22 cellular contexts compared by ENCODE assay signal in the genomic region with DNA sequence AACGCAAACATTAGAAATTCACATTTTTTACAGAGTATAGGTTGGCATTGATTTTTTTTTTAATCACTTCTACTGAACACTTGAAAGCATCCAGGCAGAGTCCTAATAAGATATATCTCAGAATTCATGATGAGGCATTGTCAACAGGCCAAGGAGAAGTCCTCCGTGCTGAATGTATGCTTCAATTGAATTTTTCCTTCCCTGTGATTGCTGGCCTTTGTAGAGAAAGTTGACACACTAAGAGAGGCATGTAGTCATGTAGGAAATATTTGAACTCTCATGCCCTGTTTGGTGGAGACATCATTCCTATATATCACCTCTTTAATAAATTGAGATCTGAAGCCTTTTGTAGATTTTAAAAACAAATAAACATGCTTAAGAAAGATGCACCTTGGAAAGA.
A peak's percentile ranks its signal among the peaks of the same experiment; 100 is the strongest.
DNase-seq lines count a peak whose midpoint lies in the region; ATAC-seq, FAIRE-seq and TF ChIP-seq lines count a peak whose summit lies in the region.
"Had no signal": no experiment of that assay in that cellular context is flagged by ENCODE, and none has a peak within 500 bp of the region (broad histone marks: within the 10 kb centered on the region; RNA-seq: fewer than 3 reads in every experiment).

No MANE protein-coding gene starts in this region.

- H3K27ac ChIP-seq in PC-3 (ENCODE audit: low read length): no peak overlapping the region

- DNase-seq in HCEC 1CT (peak; percentile 72), PC-3 (peak; percentile 32), bronchial epithelial cell (ENCODE audit: low read depth) (peak; percentile 58), kidney tubule cell (ENCODE audit: low spot score) (peak; percentile 30), cerebellar cortex (ENCODE audit: low spot score) (no peak), EL (no peak)
- no peak for DNase-seq in effector CD8-positive, alpha-beta T cell (lab: John Stamatoyannopoulos, UW)
- DNase-seq: CD4-positive, CD25-positive, alpha-beta regulatory T cell; COR-L47; DMS79; H7; HFFc6; KG1; NCI-H1092 treated with DMSO at 0.1 percent for 48 hours; NCI-H1436 treated with DMSO at 0.1 percent for 48 hours; NCI-H1930; NCI-H2227 treated with DMSO at 0.1 percent for 48 hours; NCI-H524; NCI-H774; NK-92 treated with Interleukin-12 subunit alpha and Interleukin-12 subunit beta, amount 100 ng/mL, for 24 hours had no signal

- H3K27me3 ChIP-seq in PC-3 (ENCODE audit: low read length): no peaks in the 10 kb centered on the region
- H3K27me3 ChIP-seq in bronchial epithelial cell (ENCODE audit: control insufficient read depth, insufficient read depth, low read length): no peaks in the 10 kb centered on the region

- intact Hi-C loops in PC-3 (cut with micrococcal nuclease): loop anchor here (10.0 kb wide), 2 partner anchors 167 to 423 kb away; no protein-coding TSS in a partner anchor

- H3K9me2 ChIP-seq in PC-3 (replicated peaks; ENCODE audit: low read length): no peaks in the 10 kb centered on the region

- no peaks in the 10 kb centered on the region for H3K79me2 ChIP-seq in PC-3 (ENCODE audit: low read length)

- ATAC-seq in PC-3: no peak
- ATAC-seq: GM12878, Panc1 had no signal

- no peaks in the 10 kb centered on the region for H3F3A ChIP-seq in PC-3 (ENCODE audit: low read length, unreplicated experiment)

- no peak overlapping the region for H3K9ac ChIP-seq in PC-3 (ENCODE audit: low read length)

- CTCF ChIA-PET in PC-3 (lab: Charles Lee): no interaction called here

- no peaks in the 10 kb centered on the region for H4K20me1 ChIP-seq in PC-3 (ENCODE audit: low read length)

- FAIRE-seq in bronchial epithelial cell (lab: Jason Lieb, UNC): no peak
- FAIRE-seq: GM12878 had no signal

- BruUV-seq in PC-3 (replicated peaks; lab: Mats Ljungman, UMichigan): no TSS peak

- H3K9me3 ChIP-seq in PC-3 (ENCODE audit: low read length): no peaks in the 10 kb centered on the region

- no peaks in the 10 kb centered on the region for H3K36me3 ChIP-seq in PC-3 (ENCODE audit: low read depth, low read length)
- no peaks in the 10 kb centered on the region for H3K36me3 ChIP-seq in bronchial epithelial cell (ENCODE audit: control insufficient read depth, insufficient read depth, low read length)

- H3K4me2 ChIP-seq in PC-3 (ENCODE audit: low read length): no peak overlapping the region

- no peak for TF ChIP-seq CTCF in PC-3 (conservative IDR thresholded peaks at IDR 0.05; ENCODE audit: low read depth, low read length)
- TF ChIP-seq CTCF in bronchial epithelial cell (IDR thresholded peaks at IDR 0.05; ENCODE audit: insufficient read depth, low read length, severe bottlenecking): no peak

- H3K4me1 ChIP-seq in PC-3 (ENCODE audit: insufficient read depth, low read length): peaks cover 13% of the 10 kb centered on the region; the same call in 1 of the 2 replicates

- POLR2A ChIA-PET in PC-3 (lab: Charles Lee; ENCODE audit: unreplicated experiment): no interaction called here

- H2AFZ ChIP-seq in PC-3 (ENCODE audit: low read length): no peak overlapping the region

- H3K4me3 ChIP-seq in PC-3 (ENCODE audit: low read length) (no peak overlapping the region), bronchial epithelial cell (ENCODE audit: low read depth, low read length) (no peak overlapping the region)
- H3K4me3 ChIP-seq: GM12878 had no signal

Comparison
In these comparisons a context has a peak if more than half of its experiments do, and no peak if none do; other contexts are left out.
1. DNase-seq: peak in HCEC 1CT (single experiment), PC-3 (single experiment), bronchial epithelial cell (single experiment) and kidney tubule cell (single experiment); none in cerebellar cortex (single experiment), effector CD8-positive, alpha-beta T cell (single experiment) and EL (single experiment).